ENCODE assay signal across 20 cellular contexts in the genomic region with DNA sequence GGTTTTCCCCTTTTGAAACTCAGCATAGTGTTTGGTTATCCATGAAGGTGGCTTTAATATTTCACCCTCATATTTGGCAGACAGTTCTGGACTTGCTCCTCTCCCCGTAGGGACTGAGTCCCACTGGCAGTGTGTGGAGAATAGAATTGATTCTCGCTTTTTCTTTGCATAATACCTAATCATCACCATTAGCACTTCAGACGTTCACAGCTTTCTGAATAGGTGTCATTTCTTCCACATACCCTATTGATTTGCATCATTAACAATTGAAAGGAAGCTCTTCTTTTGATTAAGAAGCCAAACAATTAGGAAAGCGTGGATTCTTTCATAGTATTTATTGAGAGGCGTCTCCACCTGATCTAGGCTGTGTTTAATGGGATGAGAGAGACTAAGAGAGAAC.
DNase-seq lines count a peak whose midpoint lies in the region; ATAC-seq and TF ChIP-seq lines count a peak whose summit lies in the region.
"Had no signal": no experiment of that assay in that cellular context is flagged by ENCODE, and none has a peak within 500 bp of the region (broad histone marks: within the 10 kb centered on the region; RNA-seq: fewer than 3 reads in every experiment).

No MANE protein-coding gene starts in this region.

- H3K36me3 Mint-ChIP-seq in endothelial cell (ENCODE audit: low read depth, unreplicated experiment): no peaks in the 10 kb centered on the region
- H3K36me3 Mint-ChIP-seq in nephron (ENCODE audit: low read depth): no peaks in the 10 kb centered on the region
- H3K36me3 Mint-ChIP-seq: CD4-positive, CD25-positive, alpha-beta regulatory T cell; natural killer cell; stimulated activated naive B cell treated with anti-CD40 and anti-IgM and Interleukin-4, amounts not matched to agents 10 μg/mL and 1 μg/mL and 100 μg/mL, for 72 hours had no signal

- no peaks in the 10 kb centered on the region for H3K4me1 ChIP-seq in BE2C
- H3K4me1 ChIP-seq in HUES64 (ENCODE audit: insufficient read depth, low read length): peaks cover 74% of the 10 kb centered on the region
- H3K4me1 ChIP-seq: colonic mucosa, psoas muscle had no signal

- H3K9ac ChIP-seq in HUES64 (ENCODE audit: low read depth, low read length): peak overlapping the region; percentile 90; the same call in 1 of the 2 replicates

- TF ChIP-seq CTCF in BE2C (IDR thresholded peaks at IDR 0.05; ENCODE audit: low read depth, low read length) (no peak), endothelial cell (IDR thresholded peaks at IDR 0.05; ENCODE audit: unreplicated experiment) (no peak), nephron (IDR thresholded peaks at IDR 0.05; ENCODE audit: unreplicated experiment in 3 of 3) (no peak)

- H3K27ac Mint-ChIP-seq in endothelial cell (ENCODE audit: unreplicated experiment) (no peak overlapping the region), nephron (peak overlapping the region in 1 of 3 experiments; percentile 4)
- H3K27ac Mint-ChIP-seq: activated T-helper 17 cell treated with anti-CD3 and anti-CD28 coated beads, Interleukin-2, amount 50 U/mL, for 72 hours; CD4-positive, CD25-positive, alpha-beta regulatory T cell; natural killer cell; stimulated activated naive B cell treated with anti-CD40 and anti-IgM and Interleukin-4, amounts not matched to agents 10 μg/mL and 1 μg/mL and 100 μg/mL, for 72 hours had no signal

- no peak for DNase-seq in BE2C
- DNase-seq in endothelial cell (ENCODE audit: low spot score): no peak
- DNase-seq in NCI-H2107 (lab: John Stamatoyannopoulos, UW): no peak
- DNase-seq in NCI-H526 (lab: John Stamatoyannopoulos, UW): no peak
- no peak for DNase-seq in activated CD4-positive, alpha-beta T cell treated with anti-CD3 and anti-CD28 coated beads for 1 hour
- DNase-seq: activated CD4-positive, alpha-beta T cell treated with anti-CD3 and anti-CD28 coated beads for 48 hours; brain microvascular endothelial cell; CD4-positive, CD25-positive, alpha-beta regulatory T cell; colonic mucosa; natural killer cell; NCI-H1092; NCI-H510A treated with DMSO at 0.1 percent for 48 hours; psoas muscle; stimulated activated CD4-positive, alpha-beta T cell treated with anti-CD3 and anti-CD28 coated beads, Interleukin-1b, Interleukin-23, amount 100 ng/mL, for 48 hours; stimulated activated naive B cell treated with anti-CD40 and anti-IgM and Interleukin-4, amounts not matched to agents 10 μg/mL and 1 μg/mL and 100 μg/mL, for 72 hours had no signal

- peak overlapping the region; percentile 89 for H3K27ac ChIP-seq in HUES64 (ENCODE audit: low read depth, low read length)
- H3K27ac ChIP-seq: brain microvascular endothelial cell, colonic mucosa, psoas muscle had no signal

- H3K9me3 ChIP-seq in BE2C: no peaks in the 10 kb centered on the region
- no peaks in the 10 kb centered on the region for H3K9me3 ChIP-seq in HUES64 (ENCODE audit: insufficient read depth, low read depth, low read length)
- H3K9me3 ChIP-seq: colonic mucosa, psoas muscle had no signal

- 2% methylated on average over 4 of the region's 5 CpGs for WGBS in HUES64

- peak overlapping the region; percentile 10 for H3K4me3 Mint-ChIP-seq in endothelial cell (ENCODE audit: unreplicated experiment)
- H3K4me3 Mint-ChIP-seq in nephron: peak overlapping the region; percentile 82 to 89 (median 87)

- no peaks in the 10 kb centered on the region for H3K36me3 ChIP-seq in BE2C
- H3K36me3 ChIP-seq in HUES64 (ENCODE audit: insufficient read depth, low read length): peaks cover 39% of the 10 kb centered on the region; the same call in 1 of the 2 replicates
- H3K36me3 ChIP-seq: brain microvascular endothelial cell, colonic mucosa had no signal

- H3K9me3 Mint-ChIP-seq in endothelial cell (ENCODE audit: unreplicated experiment) (no peaks in the 10 kb centered on the region), nephron (no peaks in the 10 kb centered on the region)
- H3K9me3 Mint-ChIP-seq: activated T-helper 17 cell treated with anti-CD3 and anti-CD28 coated beads, Interleukin-2, amount 50 U/mL, for 72 hours; CD4-positive, CD25-positive, alpha-beta regulatory T cell; natural killer cell; stimulated activated naive B cell treated with anti-CD40 and anti-IgM and Interleukin-4, amounts not matched to agents 10 μg/mL and 1 μg/mL and 100 μg/mL, for 72 hours had no signal

- H3K4me3 ChIP-seq in BE2C (ENCODE audit: low read depth, low read length) (0 out of 2 replicates have a peak overlapping the region, but pooled peaks have one; percentile 2), HUES64 (ENCODE audit: low read length) (peak overlapping the region; percentile 67)
- H3K4me3 ChIP-seq: psoas muscle had no signal

- peaks cover 4% of the 10 kb centered on the region for H3K27me3 Mint-ChIP-seq in endothelial cell (ENCODE audit: unreplicated experiment)
- peaks cover 69% of the 10 kb centered on the region for H3K27me3 Mint-ChIP-seq in nephron (ENCODE audit: low read depth)

- no peak for ATAC-seq in GM21576 (IDR thresholded peaks at IDR 0.05; ENCODE audit: unreplicated experiment)
- ATAC-seq: activated T-helper 17 cell treated with anti-CD3 and anti-CD28 coated beads, Interleukin-2, amount 50 U/mL, for 72 hours; psoas muscle; Right ventricle myocardium inferior had no signal

- H3K27me3 ChIP-seq in BE2C (peaks cover 21% of the 10 kb centered on the region), HUES64 (ENCODE audit: insufficient read depth, low read length) (no peaks in the 10 kb centered on the region; the same call in 1 of the 2 replicates)
- H3K27me3 ChIP-seq: colonic mucosa had no signal

- H3K4me1 Mint-ChIP-seq in endothelial cell (ENCODE audit: unreplicated experiment): peaks cover 44% of the 10 kb centered on the region
- peaks cover 33% of the 10 kb centered on the region for H3K4me1 Mint-ChIP-seq in nephron
- H3K4me1 Mint-ChIP-seq: activated T-helper 17 cell treated with anti-CD3 and anti-CD28 coated beads, Interleukin-2, amount 50 U/mL, for 72 hours had no signal
